Comparison of ENCODE assay signal across 16 cellular contexts in genomic region chr3:42723146-42723683, GRCh38. TPM values are rescaled to one million over a fixed set of nuclear protein-coding genes. Genes with fewer than 3 reads are reported as not detected.
"Had no signal": no experiment of that assay in that cellular context is flagged by ENCODE, and none has a peak within 500 bp of the region (broad histone marks: within the 10 kb centered on the region; RNA-seq: fewer than 3 reads in every experiment).

No MANE protein-coding gene starts in this region.

- H3K4me1 ChIP-seq: stomach had no signal

- H3K4me3 ChIP-seq: coronary artery, stomach, tibial nerve, vagina had no signal

- H3K9me3 ChIP-seq: stomach, tibial nerve, vagina had no signal

- H3K27ac Mint-ChIP-seq: activated CD4-positive, alpha-beta T cell treated with anti-CD3 and anti-CD28 coated beads, Interleukin-2, amount 10 ng/mL, durations not matched to agents 7 days and 5 days; activated naive CD4-positive, alpha-beta T cell treated with anti-CD3 and anti-CD28 coated beads, Interleukin-2, amount 50 U/mL, for 72 hours; immature natural killer cell had no signal

- H3K4me1 Mint-ChIP-seq: activated CD4-positive, alpha-beta T cell treated with anti-CD3 and anti-CD28 coated beads, Interleukin-2, amount 10 ng/mL, durations not matched to agents 7 days and 5 days; immature natural killer cell had no signal

- H3K36me3 ChIP-seq: stomach, tibial nerve, vagina had no signal

- H3K27ac ChIP-seq: stomach, tibial nerve, vagina had no signal

- DNase-seq: activated CD4-positive, alpha-beta T cell treated with anti-CD3 and anti-CD28 coated beads, Interleukin-2, amount 10 ng/mL, durations not matched to agents 7 days and 5 days; activated CD4-positive, CD25-positive, alpha-beta regulatory T cell; amygdala; effector memory CD4-positive, alpha-beta T cell; immature natural killer cell; stimulated activated CD4-positive, alpha-beta T cell treated with anti-CD3 and anti-CD28 coated beads, Interleukin-15, amount 100 ng/mL, for 24 hours; stomach; T-helper 17 cell had no signal

- H3K27me3 ChIP-seq: stomach, tibial nerve, vagina had no signal

- H3K4me3 Mint-ChIP-seq: activated CD4-positive, alpha-beta T cell treated with anti-CD3 and anti-CD28 coated beads, Interleukin-2, amount 10 ng/mL, durations not matched to agents 7 days and 5 days; immature natural killer cell; T-helper 17 cell had no signal

- H3K9me3 Mint-ChIP-seq: activated CD4-positive, alpha-beta T cell treated with anti-CD3 and anti-CD28 coated beads, Interleukin-2, amount 10 ng/mL, durations not matched to agents 7 days and 5 days; activated naive CD4-positive, alpha-beta T cell treated with anti-CD3 and anti-CD28 coated beads, Interleukin-2, amount 50 U/mL, for 72 hours had no signal

- H3K36me3 Mint-ChIP-seq: activated naive CD4-positive, alpha-beta T cell treated with anti-CD3 and anti-CD28 coated beads, Interleukin-2, amount 50 U/mL, for 72 hours; immature natural killer cell had no signal

RNA-seq across cellular contexts. Expression of gene HHATL, which starts 20.6 kb away (rescaled TPM):
- total RNA-seq: activated CD4-positive, alpha-beta T cell treated with anti-CD3 and anti-CD28 coated beads, Interleukin-2, amount 10 ng/mL, durations not matched to agents 7 days and 5 days; activated naive CD4-positive, alpha-beta T cell treated with anti-CD3 and anti-CD28 coated beads, Interleukin-2, amount 50 U/mL, for 72 hours; glomerular endothelial cell; osteoblast; stomach; T-helper 17 cell; vagina had no signal
- polyA plus RNA-seq: immature natural killer cell, neural cell had no signal

RNA-seq across cellular contexts. Expression of gene KLHL40, which starts 37.9 kb away (rescaled TPM):
- total RNA-seq: activated CD4-positive, alpha-beta T cell treated with anti-CD3 and anti-CD28 coated beads, Interleukin-2, amount 10 ng/mL, durations not matched to agents 7 days and 5 days; activated naive CD4-positive, alpha-beta T cell treated with anti-CD3 and anti-CD28 coated beads, Interleukin-2, amount 50 U/mL, for 72 hours; glomerular endothelial cell; mesenteric fat pad; osteoblast; T-helper 17 cell; vagina had no signal
- polyA plus RNA-seq: immature natural killer cell, neural cell had no signal
